In genomic region chr7:158595068-158595467, GRCh38 we compare ENCODE assay signal across 12 cellular contexts. TPM values are rescaled to one million over a fixed set of nuclear protein-coding genes. Genes with fewer than 3 reads are reported as not detected.
A peak's percentile ranks its signal among the peaks of the same experiment; 100 is the strongest.
DNase-seq lines count a peak whose midpoint lies in the region; ATAC-seq, FAIRE-seq and TF ChIP-seq lines count a peak whose summit lies in the region.
"Had no signal": no experiment of that assay in that cellular context is flagged by ENCODE, and none has a peak within 500 bp of the region (broad histone marks: within the 10 kb centered on the region; RNA-seq: fewer than 3 reads in every experiment).

No MANE protein-coding gene starts in this region.

- 59% methylated on average over 3 of the region's 3 CpGs for WGBS in hepatocyte (ENCODE audit: low lambda C conversion rate, missing lambda C conversion rate)

- H3K9me3 Mint-ChIP-seq in activated T-cell treated with anti-CD3 and anti-CD28 coated beads, Interleukin-2, amount 50 U/mL, for 72 hours, result peaks cover 3 to 6% of the 10 kb centered on the region in 2 donors
- peaks cover 7% of the 10 kb centered on the region for H3K9me3 Mint-ChIP-seq in astrocyte (ENCODE audit: unreplicated experiment)
- H3K9me3 Mint-ChIP-seq in stimulated activated naive CD8-positive, alpha-beta T cell treated with anti-CD3 and anti-CD28 coated beads, Interleukin-15, amount 100 ng/mL, for 72 hours, result no peaks in the 10 kb centered on the region

- no peaks in the 10 kb centered on the region for H3K36me3 ChIP-seq in astrocyte (ENCODE audit: insufficient read depth, low read length)
- H3K36me3 ChIP-seq in hepatocyte (replicated peaks; ENCODE audit: insufficient read depth, low read depth), result no peaks in the 10 kb centered on the region
- H3K36me3 ChIP-seq: uterus had no signal

- no peak for DNase-seq in activated T-cell treated with anti-CD3 and anti-CD28 coated beads, Interleukin-2, amount 50 U/mL, for 72 hours
- DNase-seq in activated T-cell treated with anti-CD3 and anti-CD28 coated beads, Interleukin-2, amount 50 U/mL, for 1 hour, result no peak
- DNase-seq in astrocyte (ENCODE audit: low read depth) (peak; percentile 36), hepatocyte (ENCODE audit: low spot score) (peak; percentile 76), posterior cingulate gyrus (no peak)
- no peak for DNase-seq in stimulated activated naive CD8-positive, alpha-beta T cell treated with anti-CD3 and anti-CD28 coated beads, Interleukin-15, amount 100 ng/mL, for 72 hours
- DNase-seq: activated naive CD4-positive, alpha-beta T cell treated with anti-CD3 and anti-CD28 coated beads, Interleukin-2, amount 50 U/mL, for 16 hours; uterus had no signal

- H3K9me2 ChIP-seq in hepatocyte (replicated peaks; ENCODE audit: insufficient read depth), result no peaks in the 10 kb centered on the region

- H3K4me1 ChIP-seq in astrocyte (ENCODE audit: insufficient read depth, low read length) (no peaks in the 10 kb centered on the region), hepatocyte (ENCODE audit: insufficient read depth) (no peaks in the 10 kb centered on the region)
- H3K4me1 ChIP-seq: uterus had no signal

- H3K27me3 ChIP-seq in astrocyte (ENCODE audit: insufficient read depth, low read length) (no peaks in the 10 kb centered on the region), hepatocyte (no peaks in the 10 kb centered on the region)
- H3K27me3 ChIP-seq: uterus had no signal

- H3K27me3 Mint-ChIP-seq in activated T-cell treated with anti-CD3 and anti-CD28 coated beads, Interleukin-2, amount 50 U/mL, for 72 hours (ENCODE audit: low read depth), result peaks cover 4% of the 10 kb centered on the region
- peaks cover 19% of the 10 kb centered on the region for H3K27me3 Mint-ChIP-seq in astrocyte (ENCODE audit: low read depth, unreplicated experiment)
- H3K27me3 Mint-ChIP-seq in stimulated activated naive CD8-positive, alpha-beta T cell treated with anti-CD3 and anti-CD28 coated beads, Interleukin-15, amount 100 ng/mL, for 72 hours, result peaks cover 5% of the 10 kb centered on the region

- no peak for TF ChIP-seq CTCF in astrocyte (IDR thresholded peaks at IDR 0.05; ENCODE audit: insufficient read depth, low read depth, low read length)
- no peak for TF ChIP-seq CTCF in hepatocyte (IDR thresholded peaks at IDR 0.05; ENCODE audit: poor library complexity)

- H3K9me3 ChIP-seq in astrocyte (ENCODE audit: insufficient read depth, low read depth, low read length) (peaks cover 3% of the 10 kb centered on the region), hepatocyte (ENCODE audit: low read depth) (no peaks in the 10 kb centered on the region)
- H3K9me3 ChIP-seq: uterus had no signal

- H4K20me1 ChIP-seq in astrocyte (ENCODE audit: insufficient read depth, low read length) (no peaks in the 10 kb centered on the region), hepatocyte (ENCODE audit: insufficient read depth, poor library complexity, severe bottlenecking) (no peaks in the 10 kb centered on the region)

- H3K4me1 Mint-ChIP-seq in activated T-cell treated with anti-CD3 and anti-CD28 coated beads, Interleukin-2, amount 50 U/mL, for 72 hours (ENCODE audit: low read depth), result no peaks in the 10 kb centered on the region
- no peaks in the 10 kb centered on the region for H3K4me1 Mint-ChIP-seq in astrocyte (ENCODE audit: low read depth, unreplicated experiment)
- no peaks in the 10 kb centered on the region for H3K4me1 Mint-ChIP-seq in stimulated activated naive CD8-positive, alpha-beta T cell treated with anti-CD3 and anti-CD28 coated beads, Interleukin-15, amount 100 ng/mL, for 72 hours
- H3K4me1 Mint-ChIP-seq: nephron had no signal

- no peak overlapping the region for H3K9ac ChIP-seq in astrocyte (ENCODE audit: low read length)

- intact Hi-C loops in posterior cingulate gyrus (cut with DNase I), result no loop called here

- H3K27ac Mint-ChIP-seq in activated T-cell treated with anti-CD3 and anti-CD28 coated beads, Interleukin-2, amount 50 U/mL, for 72 hours, result no peak overlapping the region
- no peak overlapping the region for H3K27ac Mint-ChIP-seq in astrocyte (ENCODE audit: unreplicated experiment)
- no peak overlapping the region for H3K27ac Mint-ChIP-seq in stimulated activated naive CD8-positive, alpha-beta T cell treated with anti-CD3 and anti-CD28 coated beads, Interleukin-15, amount 100 ng/mL, for 72 hours
- H3K27ac Mint-ChIP-seq: nephron had no signal

- no peak overlapping the region for H3K4me3 Mint-ChIP-seq in activated T-cell treated with anti-CD3 and anti-CD28 coated beads, Interleukin-2, amount 50 U/mL, for 72 hours
- H3K4me3 Mint-ChIP-seq in astrocyte (ENCODE audit: unreplicated experiment), result no peak overlapping the region
- H3K4me3 Mint-ChIP-seq in stimulated activated naive CD8-positive, alpha-beta T cell treated with anti-CD3 and anti-CD28 coated beads, Interleukin-15, amount 100 ng/mL, for 72 hours, result no peak overlapping the region
- H3K4me3 Mint-ChIP-seq: nephron had no signal

- peak; percentile 47 to 64 for ATAC-seq in activated T-cell treated with anti-CD3 and anti-CD28 coated beads, Interleukin-2, amount 50 U/mL, for 72 hours (replicated peaks in 1 of 2)
- peak; percentile 95 for ATAC-seq in stimulated activated naive CD8-positive, alpha-beta T cell treated with anti-CD3 and anti-CD28 coated beads, Interleukin-15, amount 100 ng/mL, for 72 hours
- ATAC-seq in HG02938 (IDR thresholded peaks at IDR 0.05; ENCODE audit: unreplicated experiment) (no peak), GM21825 (IDR thresholded peaks at IDR 0.05; ENCODE audit: unreplicated experiment) (no peak)

- no peak overlapping the region for H3K4me3 ChIP-seq in astrocyte (ENCODE audit: insufficient read depth, low read depth, low read length)
- no peak overlapping the region for H3K4me3 ChIP-seq in hepatocyte
- H3K4me3 ChIP-seq: uterus had no signal

- H2AFZ ChIP-seq in astrocyte (ENCODE audit: low read depth, low read length) (no peak overlapping the region), hepatocyte (no peak overlapping the region)

- no peak overlapping the region for H3K4me2 ChIP-seq in astrocyte (ENCODE audit: low read length)
- H3K4me2 ChIP-seq in hepatocyte, result no peak overlapping the region

- H3K27ac ChIP-seq in astrocyte (ENCODE audit: low read depth, low read length) (no peak overlapping the region), hepatocyte (no peak overlapping the region)
- H3K27ac ChIP-seq: uterus, VCaP had no signal

- H3K36me3 Mint-ChIP-seq in activated T-cell treated with anti-CD3 and anti-CD28 coated beads, Interleukin-2, amount 50 U/mL, for 72 hours (ENCODE audit: insufficient read depth in 2 of 2), result peaks cover 0 to 3% of the 10 kb centered on the region in 2 donors
- H3K36me3 Mint-ChIP-seq in astrocyte (ENCODE audit: low read depth, unreplicated experiment), result no peaks in the 10 kb centered on the region

- FAIRE-seq in astrocyte (lab: Jason Lieb, UNC), result peak; percentile 100

- H3K79me2 ChIP-seq in astrocyte (ENCODE audit: insufficient read depth, low read length), result no peaks in the 10 kb centered on the region
- no peaks in the 10 kb centered on the region for H3K79me2 ChIP-seq in hepatocyte

RNA-seq across cellular contexts. Expression of gene PTPRN2, which starts 7.4 kb away (rescaled TPM):
- under 1 TPM; 0.72 to 0.79 TPM for total RNA-seq in activated T-cell treated with anti-CD3 and anti-CD28 coated beads, Interleukin-2, amount 50 U/mL, for 72 hours
- total RNA-seq in astrocyte (0.09 TPM in 1 of 2 replicates, not detected in the other), hepatocyte (1.8 and 2.1 TPM in 2 replicates)
- 2.0 and 3.3 TPM in 2 replicates for polyA plus RNA-seq in hepatocyte

Comparison
In these comparisons a context has a peak if more than half of its experiments do, and no peak if none do; other contexts are left out.
1. ATAC-seq: peak in activated T-cell treated with anti-CD3 and anti-CD28 coated beads, Interleukin-2, amount 50 U/mL, for 72 hours (2 of 2) and stimulated activated naive CD8-positive, alpha-beta T cell treated with anti-CD3 and anti-CD28 coated beads, Interleukin-15, amount 100 ng/mL, for 72 hours (single experiment); none in HG02938 (single experiment) and GM21825 (single experiment).
2. DNase-seq: peak in astrocyte (single experiment) and hepatocyte (single experiment); none in activated T-cell treated with anti-CD3 and anti-CD28 coated beads, Interleukin-2, amount 50 U/mL, for 72 hours (0 of 2), activated T-cell treated with anti-CD3 and anti-CD28 coated beads, Interleukin-2, amount 50 U/mL, for 1 hour (single experiment), stimulated activated naive CD8-positive, alpha-beta T cell treated with anti-CD3 and anti-CD28 coated beads, Interleukin-15, amount 100 ng/mL, for 72 hours (0 of 2) and posterior cingulate gyrus (0 of 10).